ENCODE assay signal across 28 cellular contexts in the genomic region with DNA sequence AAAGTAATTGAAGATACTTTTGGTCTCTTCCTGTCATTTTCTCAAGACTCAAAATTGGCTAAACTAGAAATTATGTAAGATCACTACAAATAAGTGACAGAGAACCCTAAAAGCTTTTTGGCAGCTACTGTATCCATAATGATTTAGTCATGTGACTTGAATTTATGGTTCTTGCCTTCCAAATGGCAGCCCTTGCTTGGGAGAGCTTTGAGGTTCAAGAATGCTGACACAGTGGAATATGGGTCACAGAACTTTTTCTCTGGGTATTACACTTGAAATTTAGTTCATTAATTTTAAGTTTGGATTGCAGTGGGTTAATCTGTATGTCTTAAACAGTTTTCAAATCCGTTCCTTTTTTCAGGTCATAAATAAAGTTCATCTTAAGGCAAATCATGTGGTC.
"Had no signal": no experiment of that assay in that cellular context is flagged by ENCODE, and none has a peak within 500 bp of the region (broad histone marks: within the 10 kb centered on the region; RNA-seq: fewer than 3 reads in every experiment).

No MANE protein-coding gene starts in this region.

- H3K4me3 ChIP-seq: colonic mucosa, coronary artery, dorsolateral prefrontal cortex, esophagus muscularis mucosa, esophagus squamous epithelium, gastrocnemius medialis, gastroesophageal sphincter, heart left ventricle, heart right ventricle, hepatocyte had no signal

- H3K27ac ChIP-seq: colonic mucosa, coronary artery, dorsolateral prefrontal cortex, epithelial cell of prostate, esophagus muscularis mucosa, esophagus squamous epithelium, foreskin keratinocyte, gastrocnemius medialis, gastroesophageal sphincter, heart left ventricle, heart right ventricle, hepatocyte had no signal

- H3K27me3 ChIP-seq: colonic mucosa, dorsolateral prefrontal cortex, esophagus muscularis mucosa, esophagus squamous epithelium, foreskin keratinocyte, gastrocnemius medialis, gastroesophageal sphincter, heart left ventricle, heart right ventricle, hepatocyte had no signal

- H3K4me2 ChIP-seq: hepatocyte had no signal

- H2AFZ ChIP-seq: hepatocyte had no signal

- FAIRE-seq: endometrium, endothelial cell of umbilical vein, frontal cortex had no signal

- DNase-seq: colonic mucosa; cortex of kidney; dermis blood vessel endothelial cell; dorsolateral prefrontal cortex; effector CD4-positive, alpha-beta T cell; effector CD8-positive, alpha-beta T cell; effector memory CD4-positive, alpha-beta T cell; effector memory CD8-positive, alpha-beta T cell; endodermal cell; erythroblast; esophagus squamous epithelium; foreskin fibroblast; foreskin keratinocyte; foreskin melanocyte; gastrocnemius medialis; glutamatergic neuron; head of caudate nucleus; heart left ventricle; heart right ventricle had no signal

- ATAC-seq: effector memory CD8-positive, alpha-beta T cell; esophagus mucosa; foreskin keratinocyte; gastrocnemius medialis; gastroesophageal sphincter; heart left ventricle; heart right ventricle had no signal

- H3K4me1 ChIP-seq: colonic mucosa, esophagus muscularis mucosa, esophagus squamous epithelium, foreskin keratinocyte, gastroesophageal sphincter, heart left ventricle, heart right ventricle had no signal

- H3K36me3 ChIP-seq: colonic mucosa had no signal

- H3K9me3 ChIP-seq: colonic mucosa, esophagus muscularis mucosa, gastrocnemius medialis had no signal

- H3K79me2 ChIP-seq: hepatocyte had no signal
